8 cellular contexts compared by ENCODE assay signal in the genomic region with DNA sequence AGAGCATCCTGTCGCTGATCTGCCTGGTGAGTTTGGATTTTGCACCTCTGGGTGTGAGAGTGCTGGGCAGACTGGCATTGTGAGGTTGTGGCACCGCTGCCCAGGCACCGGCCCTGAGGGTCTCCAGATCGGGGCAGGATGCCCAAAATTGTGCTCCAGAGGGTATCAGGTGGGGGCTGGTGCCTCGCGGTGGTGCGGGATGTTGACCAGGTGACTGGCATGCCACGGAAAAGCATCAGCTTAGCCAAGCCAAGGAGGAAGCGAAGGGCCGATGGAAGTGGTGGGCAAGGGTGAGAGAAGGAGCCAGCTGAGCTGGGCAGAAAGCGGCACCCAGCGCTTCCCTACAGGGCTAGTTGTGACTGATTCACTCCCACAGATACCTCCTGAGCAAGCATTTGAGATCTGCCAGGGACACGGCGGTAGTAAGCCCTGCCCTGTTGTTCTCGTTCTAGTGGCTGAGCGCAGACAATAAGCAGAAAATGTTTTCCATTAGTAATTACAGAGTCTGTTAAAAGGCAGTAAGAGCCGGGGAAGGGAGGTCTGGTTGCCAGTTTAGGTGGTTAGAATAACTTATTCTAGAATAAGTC. TPM values are rescaled to one million over a fixed set of nuclear protein-coding genes. Genes with fewer than 3 reads are reported as not detected.
DNase-seq lines count a peak whose midpoint lies in the region; TF ChIP-seq lines count a peak whose summit lies in the region.

No MANE protein-coding gene starts in this region.

- H3K9ac ChIP-seq in ES-I3 (ENCODE audit: low read depth, low read length) (peak overlapping the region; percentile 10; the same call in 1 of the 2 replicates), parathyroid adenoma (no peak overlapping the region)

- H3K27ac ChIP-seq in dorsolateral prefrontal cortex (peak overlapping the region in 5 of 59 donors; percentile 14 to 36 (median 20)), parathyroid adenoma (peak overlapping the region; percentile 75)

- H3K4me1 ChIP-seq in ES-I3 (ENCODE audit: insufficient read depth, low read length) = no peaks in the 10 kb centered on the region; the same call in 1 of the 2 replicates
- peaks cover under 1% of the 10 kb centered on the region for H3K4me1 ChIP-seq in parathyroid adenoma

- intact Hi-C loops in dorsolateral prefrontal cortex (cut with DNase I) = no loop called here

- DNase-seq in NCI-H2107 (lab: John Stamatoyannopoulos, UW) = peak; percentile 44
- DNase-seq in dorsolateral prefrontal cortex = peak in 2 of 10 donors; percentile 18 to 45
- no peak for DNase-seq in AG20443 (ENCODE audit: low spot score)
- DNase-seq in T1000 (lab: John Stamatoyannopoulos, UW) = no peak
- DNase-seq in ureter (ENCODE audit: low spot score) = no peak
- DNase-seq in NOMO-1 treated with DMSO at 0.1 percent for 48 hours (lab: John Stamatoyannopoulos, UW; ENCODE audit: unreplicated experiment) = no peak

- TF ChIP-seq CTCF in dorsolateral prefrontal cortex (IDR thresholded peaks at IDR 0.05 in 54 of 56, conservative IDR thresholded peaks at IDR 0.05 in 2 of 56; ENCODE audit: low read depth in 1 of 56, partially characterized antibody in 56 of 56) (no peak), parathyroid adenoma (IDR thresholded peaks at IDR 0.05) (no peak)

- H3K79me2 ChIP-seq in parathyroid adenoma = peaks cover 2% of the 10 kb centered on the region

- H2AFZ ChIP-seq in parathyroid adenoma = peak overlapping the region; percentile 82

- peak overlapping the region; percentile 18 to 70 (median 58) for H3K4me3 ChIP-seq in dorsolateral prefrontal cortex
- peak overlapping the region; percentile 57 for H3K4me3 ChIP-seq in parathyroid adenoma (ENCODE audit: low read depth, low read length)

- H3K9me3 ChIP-seq in ES-I3 (ENCODE audit: control insufficient read depth, insufficient read depth, low read length) (no peaks in the 10 kb centered on the region), parathyroid adenoma (ENCODE audit: control insufficient read depth, low read length) (no peaks in the 10 kb centered on the region)

- H3K4me2 ChIP-seq in parathyroid adenoma (ENCODE audit: low read length) = peak overlapping the region; percentile 76

- H3K36me3 ChIP-seq in ES-I3 (ENCODE audit: insufficient read depth, low read length) = no peaks in the 10 kb centered on the region
- H3K36me3 ChIP-seq in parathyroid adenoma (ENCODE audit: control insufficient read depth, insufficient read depth, low read length) = no peaks in the 10 kb centered on the region

- H3K27me3 ChIP-seq in dorsolateral prefrontal cortex = peaks cover 0 to 92% (median 31%) of the 10 kb centered on the region in 45 donors
- H3K27me3 ChIP-seq in parathyroid adenoma (ENCODE audit: control insufficient read depth, insufficient read depth, low read length) = no peaks in the 10 kb centered on the region

RNA-seq across cellular contexts. Expression of a gene that starts 0.8 kb away (rescaled TPM):
- total RNA-seq in dorsolateral prefrontal cortex (1 to 10 TPM; 2.4 to 9.3 (median 6.2) TPM), ureter (1.1 TPM)

RNA-seq across cellular contexts. Expression of a gene that starts 10.9 kb away (rescaled TPM):
- total RNA-seq in dorsolateral prefrontal cortex (under 1 TPM in 3 of 120 experiments, not detected in 117; 0.13 to 0.18 (median 0.16) TPM), ureter (not detected)

RNA-seq across cellular contexts. Expression of a gene that starts 33.8 kb away (rescaled TPM):
- total RNA-seq in dorsolateral prefrontal cortex = 1 to 10 TPM in 60 of 120 experiments, under 1 TPM in 46, not detected in 14; 0.36 to 3.4 (median 1.1) TPM
- 2.1 TPM for total RNA-seq in ureter

RNA-seq across cellular contexts. Expression of a gene that starts 58.3 kb away (rescaled TPM):
- total RNA-seq in dorsolateral prefrontal cortex = 10 to 100 TPM; 25.8 to 75.1 (median 43.9) TPM
- total RNA-seq in ureter = 33.3 TPM
